In the genomic region with DNA sequence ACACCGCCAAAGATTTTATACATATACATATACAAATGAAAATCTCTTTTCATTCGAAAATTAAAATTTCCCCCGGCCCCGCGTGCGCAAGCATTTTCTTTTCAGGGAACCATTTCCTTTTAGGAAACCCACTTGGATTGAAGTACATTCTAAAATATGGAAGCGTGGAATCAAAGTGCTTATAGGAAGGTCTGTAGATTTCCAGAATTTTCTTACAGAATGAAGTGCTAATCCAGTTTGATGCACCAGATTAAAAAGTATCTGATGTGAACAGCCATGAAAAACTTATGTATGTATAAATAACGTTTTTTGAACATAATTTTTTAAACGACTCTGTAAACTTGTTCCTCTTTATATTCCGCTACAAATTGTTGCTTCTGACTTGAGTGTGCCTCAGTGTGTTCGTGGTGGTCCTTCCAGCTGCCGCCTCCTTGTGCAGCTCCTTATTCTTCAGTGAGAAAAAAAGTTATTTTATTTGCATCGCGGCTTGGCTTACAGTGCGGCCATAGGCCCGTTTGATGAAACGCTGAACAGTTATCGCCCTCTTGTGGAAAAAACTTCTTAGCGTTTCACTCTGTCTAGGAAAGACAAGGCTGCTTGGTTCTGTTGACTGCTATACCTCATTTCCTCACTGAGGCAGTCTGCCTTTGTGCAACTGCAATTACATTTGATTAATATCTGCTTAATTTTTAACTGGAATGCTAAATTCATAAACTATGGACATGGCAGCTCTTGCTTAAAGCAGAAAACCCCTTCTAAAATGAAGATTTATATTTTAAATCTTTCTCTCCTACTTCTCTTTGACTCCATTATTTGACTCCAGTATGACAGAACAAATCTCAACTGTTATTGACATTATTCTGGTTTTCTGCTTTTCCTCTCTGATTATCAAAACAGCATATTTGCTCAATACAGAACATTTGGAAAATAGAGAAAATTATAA, we compare ENCODE assay signal across 8 cellular contexts. TPM values are rescaled to one million over a fixed set of nuclear protein-coding genes. Genes with fewer than 3 reads are reported as not detected.
A peak's percentile ranks its signal among the peaks of the same experiment; 100 is the strongest.
DNase-seq lines count a peak whose midpoint lies in the region; ATAC-seq and TF ChIP-seq lines count a peak whose summit lies in the region.

No MANE protein-coding gene starts in this region.

- peak; percentile 21 to 36 (median 24) for TF ChIP-seq CTCF in breast epithelium (IDR thresholded peaks at IDR 0.05)

- peaks cover 5 to 83% of the 10 kb centered on the region in 2 donors for H3K27me3 ChIP-seq in breast epithelium

- peak; percentile 84 for ATAC-seq in GM21515 (IDR thresholded peaks at IDR 0.05; ENCODE audit: unreplicated experiment)
- peak; percentile 80 for ATAC-seq in left colon

- peaks cover 0 to 7% of the 10 kb centered on the region in 2 donors for H3K4me1 ChIP-seq in breast epithelium

- H3K36me3 ChIP-seq in breast epithelium = no peaks in the 10 kb centered on the region

- H3K27ac ChIP-seq in breast epithelium = no peak overlapping the region

- intact Hi-C loops in breast epithelium (cut with DNase I; ENCODE audit: low total_unique reads) = no loop called here
- intact Hi-C loops in left colon (cut with DNase I, micrococcal nuclease) = loop anchor here in 1 of 2 donors (10.0 kb wide), 1 partner anchor 859 kb away; no protein-coding TSS in a partner anchor

- TF ChIP-seq POLR2A in breast epithelium (IDR thresholded peaks at IDR 0.05) = no peak

- DNase-seq in NCI-H2196 (lab: John Stamatoyannopoulos, UW; ENCODE audit: unreplicated experiment) = peak; percentile 35
- DNase-seq in NCI-H2196 treated with DMSO at 0.1 percent for 48 hours (lab: John Stamatoyannopoulos, UW; ENCODE audit: unreplicated experiment) = no peak
- DNase-seq in HT1080 (ENCODE audit: low read depth) = peak; percentile 64
- DNase-seq in NOMO-1 treated with DMSO at 0.1 percent for 48 hours (lab: John Stamatoyannopoulos, UW; ENCODE audit: unreplicated experiment) = peak; percentile 55
- DNase-seq in breast epithelium (ENCODE audit: low spot score in 2 of 2) = no peak
- no peak for DNase-seq in left colon
- no peak for DNase-seq in GOT3 (lab: John Stamatoyannopoulos, UW)

- H3K4me3 ChIP-seq in breast epithelium = no peak overlapping the region

- H3K9me3 ChIP-seq in breast epithelium = no peaks in the 10 kb centered on the region

RNA-seq across cellular contexts. Expression of a gene that starts 4.7 kb away (rescaled TPM):
- 0.47 and 0.58 TPM in 2 replicates for total RNA-seq in HT1080 (2014; rRNA removed; shearing (Covaris generic))
- 1.4 and 1.8 TPM in 2 replicates for polyA plus RNA-seq in HT1080 (2015; cell fraction: cytosol; rRNA removed)
- polyA plus RNA-seq in HT1080 (2015; cell fraction: nucleus; rRNA removed) = 2.4 and 3.7 TPM in 2 replicates
- under 1 TPM in 2 of 3 donors, not detected in 1; 0.33 to 0.44 TPM for total RNA-seq in breast epithelium
- total RNA-seq in left colon = not detected

Comparison
In these comparisons a context has a peak if more than half of its experiments do, and no peak if none do; other contexts are left out.
1. DNase-seq: peak in NCI-H2196 (single experiment), HT1080 (single experiment) and NOMO-1 treated with DMSO at 0.1 percent for 48 hours (single experiment); none in NCI-H2196 treated with DMSO at 0.1 percent for 48 hours (single experiment), breast epithelium (0 of 2), left colon (0 of 2) and GOT3 (single experiment).